Comparison of ENCODE assay signal across 21 cellular contexts in the genomic region with DNA sequence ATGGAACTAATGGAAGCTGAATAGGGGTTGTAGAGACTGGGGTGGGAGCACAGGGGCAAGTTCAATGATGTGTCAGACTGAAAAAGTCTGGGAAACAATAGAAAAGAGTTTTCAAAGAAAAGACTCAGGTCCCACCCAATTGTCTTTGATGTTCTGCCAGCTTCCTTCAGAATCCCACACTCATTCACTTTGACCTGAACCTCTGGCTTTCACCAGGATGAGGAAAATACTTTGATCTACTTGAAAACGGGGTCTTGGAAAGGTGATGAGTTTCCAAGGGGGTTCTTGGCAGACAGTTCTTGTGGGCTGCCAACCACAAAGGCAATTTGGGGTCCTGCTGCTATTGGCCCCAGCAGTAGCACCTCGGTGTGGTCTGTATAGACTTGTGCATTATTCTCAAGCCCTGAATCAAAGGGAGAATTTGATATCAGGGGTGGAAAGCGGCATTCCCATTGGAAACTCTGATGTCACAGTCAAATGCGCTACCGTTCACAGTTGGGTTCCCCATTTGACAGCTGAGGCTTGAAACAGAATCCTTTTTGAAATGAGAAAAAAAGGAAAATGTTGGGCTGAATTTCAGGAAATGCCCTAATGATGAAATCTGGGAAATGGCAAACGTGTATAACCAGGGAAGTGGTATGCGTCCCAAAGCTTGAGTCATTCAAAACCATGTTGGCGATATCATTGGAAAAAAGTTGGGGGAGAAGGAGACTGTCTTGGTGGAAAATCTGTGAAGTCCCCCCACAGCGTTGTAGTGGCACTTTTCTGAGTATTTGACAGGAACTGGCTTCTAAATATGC.
DNase-seq lines count a peak whose midpoint lies in the region; ATAC-seq, FAIRE-seq and TF ChIP-seq lines count a peak whose summit lies in the region.
"Had no signal": no experiment of that assay in that cellular context is flagged by ENCODE, and none has a peak within 500 bp of the region (broad histone marks: within the 10 kb centered on the region; RNA-seq: fewer than 3 reads in every experiment).

No MANE protein-coding gene starts in this region.

- no peak overlapping the region for H2AFZ ChIP-seq in osteoblast (ENCODE audit: low read length)

- no peaks in the 10 kb centered on the region for H3K9me3 ChIP-seq in osteoblast (ENCODE audit: low read depth, low read length)
- H3K9me3 ChIP-seq: BLaER1, HAP-1 had no signal

- TF ChIP-seq CTCF in brain microvascular endothelial cell (IDR thresholded peaks at IDR 0.05; ENCODE audit: low read depth, low read length, missing control alignments) (no peak), osteoblast (IDR thresholded peaks at IDR 0.05; ENCODE audit: extremely low read depth, low read depth, low read length) (no peak)

- ATAC-seq in activated CD4-positive, alpha-beta T cell treated with anti-CD3 and anti-CD28 coated beads for 36 hours, result no peak

- no peaks in the 10 kb centered on the region for H3K27me3 Mint-ChIP-seq in activated CD4-positive, alpha-beta T cell treated with anti-CD3 and anti-CD28 coated beads for 36 hours
- H3K27me3 Mint-ChIP-seq: CD4-positive, alpha-beta memory T cell had no signal

- no peaks in the 10 kb centered on the region for H3K36me3 Mint-ChIP-seq in activated CD4-positive, alpha-beta T cell treated with anti-CD3 and anti-CD28 coated beads for 36 hours (ENCODE audit: low read depth)
- H3K36me3 Mint-ChIP-seq: CD4-positive, alpha-beta memory T cell had no signal

- H3K4me1 ChIP-seq in osteoblast (ENCODE audit: insufficient read depth, low read length), result peaks cover 48% of the 10 kb centered on the region
- H3K4me1 ChIP-seq: HAP-1 had no signal

- peaks cover 4% of the 10 kb centered on the region for H3K9me3 Mint-ChIP-seq in activated CD4-positive, alpha-beta T cell treated with anti-CD3 and anti-CD28 coated beads for 36 hours (ENCODE audit: low read depth)

- CTCF ChIA-PET in activated CD4-positive, alpha-beta T cell treated with anti-CD3 and anti-CD28 coated beads for 36 hours (lab: Charles Lee), result no interaction called here

- H3K4me2 ChIP-seq in osteoblast (ENCODE audit: insufficient read depth, low read length), result no peak overlapping the region
- H3K4me2 ChIP-seq: BLaER1 had no signal

- no peaks in the 10 kb centered on the region for H3K79me2 ChIP-seq in osteoblast (ENCODE audit: insufficient read depth, low read length)

- H3K27me3 ChIP-seq in brain microvascular endothelial cell (replicated peaks) (no peaks in the 10 kb centered on the region), osteoblast (ENCODE audit: insufficient read depth, low read length) (no peaks in the 10 kb centered on the region)
- H3K27me3 ChIP-seq: BLaER1 had no signal

- H3K27ac ChIP-seq in brain microvascular endothelial cell (peak overlapping the region; percentile 94), osteoblast (ENCODE audit: low read depth, low read length) (peak overlapping the region; percentile 98)
- H3K27ac ChIP-seq: BLaER1 had no signal

- no peak overlapping the region for H3K27ac Mint-ChIP-seq in activated CD4-positive, alpha-beta T cell treated with anti-CD3 and anti-CD28 coated beads for 36 hours
- H3K27ac Mint-ChIP-seq: CD4-positive, alpha-beta memory T cell had no signal

- H3K4me1 Mint-ChIP-seq in activated CD4-positive, alpha-beta T cell treated with anti-CD3 and anti-CD28 coated beads for 36 hours, result no peaks in the 10 kb centered on the region
- H3K4me1 Mint-ChIP-seq: CD4-positive, alpha-beta memory T cell had no signal

- H4K20me1 ChIP-seq in osteoblast (ENCODE audit: insufficient read depth, low read length), result no peaks in the 10 kb centered on the region
- H4K20me1 ChIP-seq: BLaER1 had no signal

- no peak for FAIRE-seq in RCC 7860 (lab: Jason Lieb, UNC)
- FAIRE-seq in GM12891 (lab: Jason Lieb, UNC), result no peak
- FAIRE-seq: A204.1 had no signal

- TF ChIP-seq POLR2A in GM12891 (IDR thresholded peaks at IDR 0.05; ENCODE audit: low read depth, low read length), result no peak

- no peak overlapping the region for H3K4me3 Mint-ChIP-seq in activated CD4-positive, alpha-beta T cell treated with anti-CD3 and anti-CD28 coated beads for 36 hours
- H3K4me3 Mint-ChIP-seq: CD4-positive, alpha-beta memory T cell had no signal

- POLR2A ChIA-PET in activated CD4-positive, alpha-beta T cell treated with anti-CD3 and anti-CD28 coated beads for 36 hours (lab: Charles Lee), result no interaction called here

- intact Hi-C loops in activated CD4-positive, alpha-beta T cell treated with anti-CD3 and anti-CD28 coated beads for 36 hours (cut with DNase I, micrococcal nuclease), result no loop called here

- H3K36me3 ChIP-seq in brain microvascular endothelial cell (replicated peaks) (no peaks in the 10 kb centered on the region), osteoblast (ENCODE audit: insufficient read depth, low read length) (no peaks in the 10 kb centered on the region)
- H3K36me3 ChIP-seq: BLaER1, HAP-1 had no signal

- in situ Hi-C loops in brain microvascular endothelial cell (cut with HindIII; ENCODE audit: low pct_ligation_motif_present, low sequenced_read_pairs), result loop anchor here (25.0 kb wide), 2 partner anchors 330 to 555 kb away; a partner anchor contains a TSS

- peak; percentile 60 for DNase-seq in EH (ENCODE audit: low read depth)
- DNase-seq in RCC 7860 (ENCODE audit: low spot score), result peak; percentile 54
- no peak for DNase-seq in brain microvascular endothelial cell
- no peak for DNase-seq in osteoblast (ENCODE audit: insufficient read length, low spot score, missing footprints)
- DNase-seq in D341Med (ENCODE audit: low spot score), result no peak
- no peak for DNase-seq in GM12891 (ENCODE audit: insufficient read length, low spot score)
- DNase-seq in activated CD4-positive, alpha-beta T cell treated with anti-CD3 and anti-CD28 coated beads for 36 hours, result no peak
- no peak for DNase-seq in NCI-H2081 (lab: John Stamatoyannopoulos, UW)
- DNase-seq: CD4-positive, alpha-beta memory T cell; MM.1S; NCI-H1092; NCI-H1436 treated with DMSO at 0.1 percent for 48 hours; NCI-H2029; NCI-H2171; NCI-H446; NCI-H69; NK-92 treated with Interleukin-12 subunit alpha and Interleukin-12 subunit beta, amount 100 ng/mL, for 24 hours; SHP77 treated with DMSO at 0.1 percent for 48 hours had no signal

- H3K4me3 ChIP-seq in brain microvascular endothelial cell (ENCODE audit: low read depth, low read length), result no peak overlapping the region
- no peak overlapping the region for H3K4me3 ChIP-seq in osteoblast (ENCODE audit: insufficient read depth, low read length)
- H3K4me3 ChIP-seq: BLaER1, HAP-1 had no signal

TF ChIP-seq in GM12891, 5 proteins besides CTCF, POLR2A, EP300 and RAD21:
- no peak for TF ChIP-seq POLR2AphosphoS5 (IDR thresholded peaks at IDR 0.05; ENCODE audit: low read depth, low read length)
- TF ChIP-seq PAX5 (IDR thresholded peaks at IDR 0.05; ENCODE audit: insufficient read depth, low read length, severe bottlenecking), result no peak
- no peak for TF ChIP-seq TAF1 (IDR thresholded peaks at IDR 0.05; ENCODE audit: low read depth, low read length)
- no peak for TF ChIP-seq SPI1 (IDR thresholded peaks at IDR 0.05; ENCODE audit: low read depth, low read length)
- no peak for TF ChIP-seq POU2F2 (IDR thresholded peaks at IDR 0.05; ENCODE audit: low read depth, low read length)

Comparison
In these comparisons a context has a peak if more than half of its experiments do, and no peak if none do; other contexts are left out.
1. DNase-seq: peak in EH (single experiment) and RCC 7860 (single experiment); none in brain microvascular endothelial cell (single experiment), osteoblast (single experiment), D341Med (single experiment), GM12891 (single experiment), activated CD4-positive, alpha-beta T cell treated with anti-CD3 and anti-CD28 coated beads for 36 hours (single experiment) and NCI-H2081 (0 of 2).